8 cellular contexts compared by ENCODE assay signal in genomic region chr4:26069218-26069617, GRCh38.
DNase-seq lines count a peak whose midpoint lies in the region; ATAC-seq and TF ChIP-seq lines count a peak whose summit lies in the region.

No MANE protein-coding gene starts in this region.

- no peak overlapping the region for H3K14ac ChIP-seq in IMR-90 (replicated peaks; ENCODE audit: low read depth, low read length)

- no peak overlapping the region for H3K9ac ChIP-seq in IMR-90 (ENCODE audit: low read depth, low read length)

- H3K4me3 ChIP-seq in IMR-90 (ENCODE audit: insufficient read depth, low read depth, low read length) = no peak overlapping the region

- POLR2A ChIA-PET in IMR-90 (lab: Charles Lee; ENCODE audit: unreplicated experiment) = interaction anchor here (0.7 kb wide), 1 partner anchor 23 kb away, joined by 14 read pairs; no protein-coding TSS in a partner anchor
- POLR2A ChIA-PET in activated CD4-positive, alpha-beta T cell treated with anti-CD3 and anti-CD28 coated beads, Interleukin-2, amount 10 ng/mL, durations not matched to agents 7 days and 5 days (lab: Charles Lee) = no interaction called here

- in situ Hi-C loops in IMR-90 (cut with MboI; ENCODE audit: low sequenced_read_pairs) = no loop called here

- no peaks in the 10 kb centered on the region for H3K79me1 ChIP-seq in IMR-90 (ENCODE audit: low read depth in 1 of 2, low read length in 2 of 2)

- no peak overlapping the region for H3K4me2 ChIP-seq in IMR-90 (ENCODE audit: low read depth, low read length)

- no TSS peak for BruUV-seq in IMR-90 (replicated peaks; lab: Mats Ljungman, UMichigan)

- H2AFZ ChIP-seq in IMR-90 (replicated peaks; ENCODE audit: low read length, poor library complexity) = no peak overlapping the region

- no peak for TF ChIP-seq POLR2A in IMR-90 (IDR thresholded peaks at IDR 0.05; ENCODE audit: low read depth, low read length)

- no peak overlapping the region for H3K27ac ChIP-seq in IMR-90 (ENCODE audit: insufficient read depth, low read length)

- H2BK120ac ChIP-seq in IMR-90 (ENCODE audit: low read depth, low read length) = no peak overlapping the region

- intact Hi-C loops in IMR-90 (cut with micrococcal nuclease) = loop anchor here (5.0 kb wide), 1 partner anchor 258 kb away; no protein-coding TSS in a partner anchor

- no peak overlapping the region for H3K4ac ChIP-seq in IMR-90 (ENCODE audit: low read depth, low read length)

- H4K8ac ChIP-seq in IMR-90 (ENCODE audit: low read depth in 2 of 2, low read length in 2 of 2) = no peak overlapping the region

- no peaks in the 10 kb centered on the region for H3K27me3 Mint-ChIP-seq in activated T-helper 17 cell treated with anti-CD3 and anti-CD28 coated beads, Interleukin-2, amount 50 U/mL, for 72 hours
- peaks cover 5% of the 10 kb centered on the region for H3K27me3 Mint-ChIP-seq in nephron progenitor cell (ENCODE audit: low read depth, poor library complexity)
- H3K27me3 Mint-ChIP-seq in activated CD4-positive, alpha-beta T cell treated with anti-CD3 and anti-CD28 coated beads, Interleukin-2, amount 10 ng/mL, durations not matched to agents 7 days and 5 days = peaks cover 2% of the 10 kb centered on the region

- H3K9me1 ChIP-seq in IMR-90 (ENCODE audit: insufficient read depth, low read length) = no peaks in the 10 kb centered on the region

- H3K36me3 ChIP-seq in IMR-90 (ENCODE audit: control insufficient read depth, insufficient read depth, low read length) = no peaks in the 10 kb centered on the region

- H3K36me3 Mint-ChIP-seq in activated T-helper 17 cell treated with anti-CD3 and anti-CD28 coated beads, Interleukin-2, amount 50 U/mL, for 72 hours (ENCODE audit: low read depth) = no peaks in the 10 kb centered on the region
- H3K36me3 Mint-ChIP-seq in nephron progenitor cell (ENCODE audit: low read depth) = no peaks in the 10 kb centered on the region
- H3K36me3 Mint-ChIP-seq in activated CD4-positive, alpha-beta T cell treated with anti-CD3 and anti-CD28 coated beads, Interleukin-2, amount 10 ng/mL, durations not matched to agents 7 days and 5 days (ENCODE audit: low read depth) = no peaks in the 10 kb centered on the region

- no peak overlapping the region for H2AK5ac ChIP-seq in IMR-90 (ENCODE audit: low read depth, low read length)

- no peaks in the 10 kb centered on the region for H3K27me3 ChIP-seq in IMR-90 (ENCODE audit: control insufficient read depth, insufficient read depth, low read length)

- peaks cover 6% of the 10 kb centered on the region for H3K4me1 Mint-ChIP-seq in activated T-helper 17 cell treated with anti-CD3 and anti-CD28 coated beads, Interleukin-2, amount 50 U/mL, for 72 hours
- peaks cover 1% of the 10 kb centered on the region for H3K4me1 Mint-ChIP-seq in nephron progenitor cell
- peaks cover 7% of the 10 kb centered on the region for H3K4me1 Mint-ChIP-seq in activated CD4-positive, alpha-beta T cell treated with anti-CD3 and anti-CD28 coated beads, Interleukin-2, amount 10 ng/mL, durations not matched to agents 7 days and 5 days

- H2BK15ac ChIP-seq in IMR-90 (ENCODE audit: low read depth, low read length) = no peak overlapping the region

- H4K20me1 ChIP-seq in IMR-90 (ENCODE audit: insufficient read depth, low read length) = no peaks in the 10 kb centered on the region

- WGBS in IMR-90 (ENCODE audit: extremely low coverage in 2 of 2, insufficient read length in 1 of 2), 2 experiments = no CpG with 5 or more reads among the region's 4 CpGs

- no peak overlapping the region for H3K56ac ChIP-seq in IMR-90 (ENCODE audit: extremely low read depth, insufficient read depth, low read length)

- no peaks in the 10 kb centered on the region for H3K4me1 ChIP-seq in IMR-90 (ENCODE audit: control insufficient read depth, insufficient read depth, low read length)

- no peak overlapping the region for H3K23ac ChIP-seq in IMR-90 (ENCODE audit: low read depth, low read length)

- no peak overlapping the region for H4K5ac ChIP-seq in IMR-90 (ENCODE audit: low read depth, low read length)

- no peak overlapping the region for H2BK20ac ChIP-seq in IMR-90 (ENCODE audit: low read depth, low read length)

- dilution Hi-C loops in IMR-90 (cut with HindIII; ENCODE audit: low sequenced_read_pairs, unreplicated experiment) = no loop called here

- H3K4me3 Mint-ChIP-seq in activated T-helper 17 cell treated with anti-CD3 and anti-CD28 coated beads, Interleukin-2, amount 50 U/mL, for 72 hours = no peak overlapping the region
- no peak overlapping the region for H3K4me3 Mint-ChIP-seq in nephron progenitor cell
- H3K4me3 Mint-ChIP-seq in activated CD4-positive, alpha-beta T cell treated with anti-CD3 and anti-CD28 coated beads, Interleukin-2, amount 10 ng/mL, durations not matched to agents 7 days and 5 days = no peak overlapping the region

- no peak overlapping the region for H4K91ac ChIP-seq in IMR-90 (ENCODE audit: insufficient read depth, low read depth, low read length)

- peak; percentile 61 for TF ChIP-seq CTCF in GM12874 (IDR thresholded peaks at IDR 0.05; ENCODE audit: insufficient read depth, low read depth, low read length)
- peak; percentile 55 for TF ChIP-seq CTCF in IMR-90 (conservative IDR thresholded peaks at IDR 0.05; ENCODE audit: low read depth, low read length)
- peak; percentile 43 for TF ChIP-seq CTCF in nephron progenitor cell (IDR thresholded peaks at IDR 0.05)

- CTCF ChIA-PET in IMR-90 (lab: Yijun Ruan, JAX) = no interaction called here
- CTCF ChIA-PET in activated CD4-positive, alpha-beta T cell treated with anti-CD3 and anti-CD28 coated beads, Interleukin-2, amount 10 ng/mL, durations not matched to agents 7 days and 5 days (lab: Charles Lee) = interaction anchor here (0.7 to 1.6 kb wide), 7 partner anchors 8 to 909 kb away, joined by 3 to 7 read pairs (median 3); no protein-coding TSS in a partner anchor

- no peak overlapping the region for H3K18ac ChIP-seq in IMR-90 (ENCODE audit: low read depth, low read length)

- TF ChIP-seq RAD21 in IMR-90 (IDR thresholded peaks at IDR 0.05; ENCODE audit: low read length) = peak; percentile 69

- DNase-seq in IMR-90 = peak; percentile 47
- no peak for DNase-seq in nephron progenitor cell
- DNase-seq in activated CD4-positive, alpha-beta T cell treated with anti-CD3 and anti-CD28 coated beads, Interleukin-2, amount 10 ng/mL, durations not matched to agents 7 days and 5 days = no peak
- DNase-seq in NCI-H2227 treated with DMSO at 0.1 percent for 48 hours (lab: John Stamatoyannopoulos, UW) = no peak

- ATAC-seq in IMR-90 (ENCODE audit: low read depth) (peak; percentile 68), GM19467 (IDR thresholded peaks at IDR 0.05; ENCODE audit: unreplicated experiment) (no peak), GM21717 (IDR thresholded peaks at IDR 0.05; ENCODE audit: unreplicated experiment) (no peak)
- peak; percentile 32 for ATAC-seq in activated T-helper 17 cell treated with anti-CD3 and anti-CD28 coated beads, Interleukin-2, amount 50 U/mL, for 72 hours (replicated peaks)

- no peak overlapping the region for H2AK9ac ChIP-seq in IMR-90 (replicated peaks; ENCODE audit: low read depth, low read length, poor library complexity)

- peaks cover 3% of the 10 kb centered on the region for H3K9me3 Mint-ChIP-seq in activated T-helper 17 cell treated with anti-CD3 and anti-CD28 coated beads, Interleukin-2, amount 50 U/mL, for 72 hours
- no peaks in the 10 kb centered on the region for H3K9me3 Mint-ChIP-seq in nephron progenitor cell
- H3K9me3 Mint-ChIP-seq in activated CD4-positive, alpha-beta T cell treated with anti-CD3 and anti-CD28 coated beads, Interleukin-2, amount 10 ng/mL, durations not matched to agents 7 days and 5 days = no peaks in the 10 kb centered on the region

- no peak overlapping the region for H2BK5ac ChIP-seq in IMR-90 (ENCODE audit: low read depth, low read length, poor library complexity, severe bottlenecking)

- H3K9me3 ChIP-seq in IMR-90 (ENCODE audit: control insufficient read depth, insufficient read depth, low read length) = no peaks in the 10 kb centered on the region

- H3K27ac Mint-ChIP-seq in activated T-helper 17 cell treated with anti-CD3 and anti-CD28 coated beads, Interleukin-2, amount 50 U/mL, for 72 hours = no peak overlapping the region
- no peak overlapping the region for H3K27ac Mint-ChIP-seq in nephron progenitor cell
- no peak overlapping the region for H3K27ac Mint-ChIP-seq in activated CD4-positive, alpha-beta T cell treated with anti-CD3 and anti-CD28 coated beads, Interleukin-2, amount 10 ng/mL, durations not matched to agents 7 days and 5 days

TF ChIP-seq in IMR-90, 13 proteins besides CTCF, POLR2A, EP300 and RAD21:
- TF ChIP-seq FOS (IDR thresholded peaks at IDR 0.05; ENCODE audit: low read depth, low read length) (no peak), NFE2L2 (IDR thresholded peaks at IDR 0.05; ENCODE audit: low read depth, low read length) (no peak), SMC3 (IDR thresholded peaks at IDR 0.05; ENCODE audit: low read depth, low read length) (peak; percentile 58)

Comparison
In these comparisons a context has a peak if more than half of its experiments do, and no peak if none do; other contexts are left out.
1. ATAC-seq: peak in IMR-90 (single experiment) and activated T-helper 17 cell treated with anti-CD3 and anti-CD28 coated beads, Interleukin-2, amount 50 U/mL, for 72 hours (single experiment); none in GM19467 (single experiment) and GM21717 (single experiment).
2. Peak in every context shown above with its lines, with median percentiles within 50 percentile points of each other: CTCF ChIP-seq.